ENCODE assay signal across 9 cellular contexts in the genomic region with DNA sequence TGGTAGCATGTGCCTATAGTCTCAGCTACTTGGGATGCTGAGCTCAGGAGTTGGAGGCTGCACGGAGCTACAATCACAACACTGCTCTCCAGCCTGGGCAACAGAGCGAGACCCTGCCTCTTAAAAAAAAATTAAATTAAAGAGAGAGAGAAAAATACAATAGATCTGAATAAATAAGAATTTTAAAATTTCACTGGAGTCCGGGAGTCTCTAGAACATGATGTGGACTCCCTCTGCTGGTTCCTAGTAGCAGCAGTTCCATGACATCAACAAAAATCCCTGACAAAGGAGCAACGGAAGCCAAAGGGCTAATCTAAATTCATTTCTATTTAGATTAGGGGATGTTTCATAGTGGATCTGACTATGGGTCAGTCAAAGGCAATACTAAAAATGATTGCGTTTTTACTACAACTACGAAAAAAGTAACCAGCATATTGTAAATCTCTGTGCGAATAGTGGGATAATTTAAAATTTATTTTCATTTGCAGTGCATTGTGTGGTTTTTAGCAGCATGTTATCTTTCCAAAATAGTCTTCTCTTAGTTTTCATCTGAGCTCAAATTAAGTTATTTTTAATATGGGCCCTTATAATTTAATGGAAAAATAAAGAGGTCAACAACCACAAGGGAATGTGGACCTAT. TPM values are rescaled to one million over a fixed set of nuclear protein-coding genes. Genes with fewer than 3 reads are reported as not detected.
DNase-seq lines count a peak whose midpoint lies in the region; TF ChIP-seq lines count a peak whose summit lies in the region.
"Had no signal": no experiment of that assay in that cellular context is flagged by ENCODE, and none has a peak within 500 bp of the region (broad histone marks: within the 10 kb centered on the region; RNA-seq: fewer than 3 reads in every experiment).

No MANE protein-coding gene starts in this region.

- no peak overlapping the region for H3K4me3 ChIP-seq in fibroblast of villous mesenchyme (ENCODE audit: low read depth, low read length)

- TF ChIP-seq CTCF in fibroblast of villous mesenchyme (IDR thresholded peaks at IDR 0.05; ENCODE audit: insufficient read depth, low read depth, low read length): peak; percentile 73

- peak; percentile 0 for DNase-seq in NCI-H2107 (lab: John Stamatoyannopoulos, UW)
- no peak for DNase-seq in NCI-H2107 treated with DMSO at 0.1 percent for 48 hours (lab: John Stamatoyannopoulos, UW; ENCODE audit: unreplicated experiment)
- DNase-seq in RKO (ENCODE audit: low spot score): peak; percentile 75
- DNase-seq in fibroblast of villous mesenchyme (ENCODE audit: low read depth): peak; percentile 55
- peak; percentile 85 for DNase-seq in superior temporal gyrus (ENCODE audit: extremely low spot score)
- no peak for DNase-seq in UCSD-AML1 (lab: John Stamatoyannopoulos, UW; ENCODE audit: unreplicated experiment)
- no peak for DNase-seq in NCI-H1930 (lab: John Stamatoyannopoulos, UW)
- no peak for DNase-seq in GM19238 (ENCODE audit: insufficient read length, low spot score)
- DNase-seq: activated B cell treated with CpG ODN at 0.5 μM for 24 hours had no signal

RNA-seq across cellular contexts. Expression of a gene that starts 6.7 kb away (rescaled TPM):
- total RNA-seq in fibroblast of villous mesenchyme: 12.9 and 23.3 TPM in 2 replicates

RNA-seq across cellular contexts. Expression of a gene that starts 39.4 kb away (rescaled TPM):
- 27.6 and 27.7 TPM in 2 replicates for total RNA-seq in fibroblast of villous mesenchyme

Comparison
In these comparisons a context has a peak if more than half of its experiments do, and no peak if none do; other contexts are left out.
1. DNase-seq: peak in NCI-H2107 (single experiment), RKO (single experiment), fibroblast of villous mesenchyme (single experiment) and superior temporal gyrus (single experiment); none in NCI-H2107 treated with DMSO at 0.1 percent for 48 hours (single experiment), UCSD-AML1 (single experiment), NCI-H1930 (0 of 2) and GM19238 (single experiment).